In the genomic region with DNA sequence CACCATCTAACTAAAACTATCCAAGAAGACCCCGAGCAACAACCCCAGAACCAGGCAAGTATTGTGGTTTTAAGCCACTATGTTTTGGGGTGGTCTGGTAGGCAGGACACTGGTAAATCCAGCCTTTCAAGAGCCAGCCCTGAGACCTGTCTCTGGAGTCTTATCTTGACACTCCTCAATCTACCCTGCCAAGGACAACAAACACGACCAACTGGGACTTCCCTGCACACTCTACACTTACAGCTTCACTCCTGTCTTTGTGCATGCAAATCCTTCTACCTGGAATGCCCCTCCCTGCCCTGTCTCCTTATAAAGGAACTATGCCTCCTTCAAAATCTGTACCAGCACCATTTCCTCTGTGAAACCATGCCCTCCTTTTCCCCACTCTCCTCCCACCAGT, we compare ENCODE assay signal across 16 cellular contexts.
"Had no signal": no experiment of that assay in that cellular context is flagged by ENCODE, and none has a peak within 500 bp of the region (broad histone marks: within the 10 kb centered on the region; RNA-seq: fewer than 3 reads in every experiment).

No MANE protein-coding gene starts in this region.

- H3K4me3 ChIP-seq: heart left ventricle, smooth muscle cell, suprapubic skin, upper lobe of left lung had no signal

- H3K27me3 ChIP-seq: heart left ventricle, suprapubic skin, upper lobe of left lung had no signal

- FAIRE-seq: frontal cortex had no signal

- DNase-seq: activated CD4-positive, alpha-beta T cell treated with anti-CD3 and anti-CD28 coated beads for 4 hours; activated CD8-positive, alpha-beta T cell treated with anti-CD3 and anti-CD28 coated beads for 36 hours; activated effector memory CD4-positive, alpha-beta T cell treated with anti-CD3 and anti-CD28 coated beads, Interleukin-2, amount 50 U/mL, for 16 hours; activated T-cell treated with anti-CD3 and anti-CD28 coated beads, Interleukin-2, amount 50 U/mL, for 4 hours; cortex of kidney; effector CD8-positive, alpha-beta T cell; heart left ventricle; natural killer cell; nucleus accumbens; stimulated activated naive CD8-positive, alpha-beta T cell treated with anti-CD3 and anti-CD28 coated beads, Interleukin-15, Interleukin-2, amounts not matched to agents 100 U/mL and 50 U/mL, for 24 hours had no signal

- H3K36me3 ChIP-seq: suprapubic skin, upper lobe of left lung had no signal

- ATAC-seq: activated CD8-positive, alpha-beta T cell treated with anti-CD3 and anti-CD28 coated beads for 36 hours; activated T-cell treated with anti-CD3 and anti-CD28 coated beads, Interleukin-2, amount 50 U/mL, for 4 hours; natural killer cell; SK-N-SH treated with all-trans-retinoic acid at 6 μM for 48 hours; stimulated activated naive CD8-positive, alpha-beta T cell treated with anti-CD3 and anti-CD28 coated beads, Interleukin-15, Interleukin-2, amounts not matched to agents 100 U/mL and 50 U/mL, for 24 hours; WTC11 had no signal

- H3K27ac ChIP-seq: suprapubic skin had no signal

- H3K4me2 ChIP-seq: smooth muscle cell had no signal

- H3K9me3 ChIP-seq: heart left ventricle, suprapubic skin, upper lobe of left lung had no signal
